ENCODE assay signal across 18 cellular contexts in the genomic region with DNA sequence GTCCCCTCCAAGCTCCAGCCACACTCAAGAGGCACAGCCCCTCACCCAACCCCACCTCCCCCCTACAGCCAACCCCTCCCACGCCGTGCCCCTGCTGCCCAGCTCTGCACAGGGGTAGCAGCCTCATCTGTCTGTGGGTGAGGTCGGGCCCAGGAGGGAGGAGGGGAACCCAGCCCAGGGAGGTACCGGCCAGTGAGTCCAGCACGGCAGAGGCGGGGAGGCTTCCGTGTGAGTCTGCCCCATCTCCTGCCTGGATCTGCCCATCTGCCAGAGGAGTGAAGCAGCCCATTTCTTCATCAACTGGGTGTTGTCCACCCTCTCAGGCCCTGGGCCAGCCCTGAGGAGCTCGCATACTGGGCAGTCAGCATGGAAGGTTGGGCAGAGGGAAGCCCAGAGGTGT.
"Had no signal": no experiment of that assay in that cellular context is flagged by ENCODE, and none has a peak within 500 bp of the region (broad histone marks: within the 10 kb centered on the region; RNA-seq: fewer than 3 reads in every experiment).

No MANE protein-coding gene starts in this region.

- ATAC-seq: activated CD8-positive, alpha-beta T cell treated with anti-CD3 and anti-CD28 coated beads, Interleukin-2, amount 10 ng/mL, durations not matched to agents 7 days and 5 days; activated T-cell treated with anti-CD3 and anti-CD28 coated beads, Interleukin-2, amount 50 U/mL, for 72 hours; gastrocnemius medialis; stimulated activated naive CD8-positive, alpha-beta T cell treated with anti-CD3 and anti-CD28 coated beads, Interleukin-15, amount 100 ng/mL, for 72 hours had no signal

- H3K4me3 ChIP-seq: gastrocnemius medialis, heart right ventricle, lower lobe of right lung, testis had no signal

- DNase-seq: activated B cell treated with CpG ODN at 0.5 μM for 24 hours; activated CD4-positive, alpha-beta T cell treated with anti-CD3 and anti-CD28 coated beads, Interleukin-2, amount 10 ng/mL, durations not matched to agents 24 days and 14 days; activated CD8-positive, alpha-beta memory T cell treated with anti-CD3 and anti-CD28 coated beads, Interleukin-2, amount 50 U/mL, for 48 hours; activated CD8-positive, alpha-beta T cell treated with anti-CD3 and anti-CD28 coated beads, Interleukin-2, amount 10 ng/mL, durations not matched to agents 7 days and 5 days; activated gamma-delta T cell treated with Interleukin-2 at 50 U/mL for 16 hours; activated T-cell treated with anti-CD3 and anti-CD28 coated beads, Interleukin-2, amount 50 U/mL, for 72 hours; cortex of kidney; effector CD8-positive, alpha-beta T cell; gastrocnemius medialis; lower lobe of right lung; naive B cell; small intestine; stimulated activated naive CD8-positive, alpha-beta T cell treated with anti-CD3 and anti-CD28 coated beads, Interleukin-15, amount 100 ng/mL, for 72 hours; testis had no signal

- H3K36me3 ChIP-seq: gastrocnemius medialis, heart right ventricle, lower lobe of right lung, neutrophil had no signal

- H3K27ac Mint-ChIP-seq: activated B cell treated with CpG ODN at 0.5 μM for 24 hours; activated CD4-positive, alpha-beta T cell treated with anti-CD3 and anti-CD28 coated beads, Interleukin-2, amount 10 ng/mL, durations not matched to agents 24 days and 14 days; activated CD8-positive, alpha-beta T cell treated with anti-CD3 and anti-CD28 coated beads, Interleukin-2, amount 10 ng/mL, durations not matched to agents 7 days and 5 days; activated naive CD8-positive, alpha-beta T cell; activated T-cell treated with anti-CD3 and anti-CD28 coated beads, Interleukin-2, amount 50 U/mL, for 72 hours; mesothelial cell of epicardium; naive B cell had no signal

- H3K9me3 Mint-ChIP-seq: activated B cell treated with CpG ODN at 0.5 μM for 24 hours; activated CD4-positive, alpha-beta T cell treated with anti-CD3 and anti-CD28 coated beads, Interleukin-2, amount 10 ng/mL, durations not matched to agents 24 days and 14 days; activated T-cell treated with anti-CD3 and anti-CD28 coated beads, Interleukin-2, amount 50 U/mL, for 72 hours; mesothelial cell of epicardium; naive B cell; stimulated activated naive CD8-positive, alpha-beta T cell treated with anti-CD3 and anti-CD28 coated beads, Interleukin-15, amount 100 ng/mL, for 72 hours had no signal

- H3K27ac ChIP-seq: gastrocnemius medialis, lower lobe of right lung, neutrophil, testis had no signal

- H3K4me1 Mint-ChIP-seq: activated B cell treated with CpG ODN at 0.5 μM for 24 hours; activated CD4-positive, alpha-beta T cell treated with anti-CD3 and anti-CD28 coated beads, Interleukin-2, amount 10 ng/mL, durations not matched to agents 24 days and 14 days; stimulated activated naive CD8-positive, alpha-beta T cell treated with anti-CD3 and anti-CD28 coated beads, Interleukin-15, amount 100 ng/mL, for 72 hours had no signal

- H3K27me3 ChIP-seq: gastrocnemius medialis, heart right ventricle, testis had no signal

- H3K27me3 Mint-ChIP-seq: activated CD4-positive, alpha-beta T cell treated with anti-CD3 and anti-CD28 coated beads, Interleukin-2, amount 10 ng/mL, durations not matched to agents 24 days and 14 days; activated naive CD8-positive, alpha-beta T cell; stimulated activated naive CD8-positive, alpha-beta T cell treated with anti-CD3 and anti-CD28 coated beads, Interleukin-15, amount 100 ng/mL, for 72 hours had no signal

- H3K4me3 Mint-ChIP-seq: activated B cell treated with CpG ODN at 0.5 μM for 24 hours; activated CD4-positive, alpha-beta T cell treated with anti-CD3 and anti-CD28 coated beads, Interleukin-2, amount 10 ng/mL, durations not matched to agents 24 days and 14 days; activated CD8-positive, alpha-beta T cell treated with anti-CD3 and anti-CD28 coated beads, Interleukin-2, amount 10 ng/mL, durations not matched to agents 7 days and 5 days; activated naive CD8-positive, alpha-beta T cell; activated T-cell treated with anti-CD3 and anti-CD28 coated beads, Interleukin-2, amount 50 U/mL, for 72 hours; mesothelial cell of epicardium; naive B cell; stimulated activated naive CD8-positive, alpha-beta T cell treated with anti-CD3 and anti-CD28 coated beads, Interleukin-15, amount 100 ng/mL, for 72 hours had no signal

- H3K36me3 Mint-ChIP-seq: activated naive CD8-positive, alpha-beta T cell; mesothelial cell of epicardium; naive B cell had no signal

- H3K9me3 ChIP-seq: gastrocnemius medialis, heart right ventricle, lower lobe of right lung, neutrophil, testis had no signal
